In the genomic region with DNA sequence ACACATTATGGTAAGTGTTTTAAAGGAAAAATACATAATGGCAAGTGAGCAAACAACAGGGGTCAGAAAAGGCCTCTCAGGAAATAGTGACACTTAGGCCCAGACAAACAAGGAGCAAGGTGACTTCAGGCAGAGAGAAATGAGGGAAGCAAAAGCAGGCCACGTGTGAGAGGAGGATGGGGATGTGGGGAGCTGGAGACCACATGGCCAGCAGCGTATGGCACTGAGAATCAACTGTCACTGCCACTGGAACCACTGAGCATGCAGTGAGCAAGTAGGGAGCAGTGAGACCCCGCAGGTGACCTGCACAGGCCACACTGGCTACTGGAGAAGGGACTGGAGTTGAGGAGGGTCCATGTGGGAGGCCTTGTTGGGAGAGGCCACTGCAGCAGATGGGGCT, we compare ENCODE assay signal across 19 cellular contexts.
DNase-seq lines count a peak whose midpoint lies in the region; ATAC-seq, FAIRE-seq and TF ChIP-seq lines count a peak whose summit lies in the region.
"Had no signal": no experiment of that assay in that cellular context is flagged by ENCODE, and none has a peak within 500 bp of the region (broad histone marks: within the 10 kb centered on the region; RNA-seq: fewer than 3 reads in every experiment).

No MANE protein-coding gene starts in this region.

- H3K4me2 ChIP-seq in BLaER1 = peak overlapping the region; percentile 58
- no peak overlapping the region for H3K4me2 ChIP-seq in K562 (ENCODE audit: insufficient read depth, low read length)
- H3K4me2 ChIP-seq: GM23338, PC-9 had no signal

- ATAC-seq in GM18868 (IDR thresholded peaks at IDR 0.05; ENCODE audit: unreplicated experiment) = peak; percentile 6
- ATAC-seq in K562 = peak; percentile 4; the same call in 1 of the 3 replicates
- ATAC-seq: body of pancreas, GM23338 had no signal

- no peak for TF ChIP-seq EP300 in K562 (IDR thresholded peaks at IDR 0.05; ENCODE audit: low read length)

- H3K9ac ChIP-seq in BLaER1 (no peak overlapping the region), K562 (ENCODE audit: insufficient read depth in 1 of 2, low read depth in 2 of 2, low read length in 2 of 2) (peak overlapping the region in 1 of 2 experiments; percentile 77; a peak in 2 of 4 replicates)

- POLR2A ChIA-PET in K562 (lab: Yijun Ruan, JAX) = interaction anchor here (1.0 kb wide), 2 partner anchors 16 to 34 kb away, joined by 3 read pairs; no protein-coding TSS in a partner anchor

- H3K27ac ChIP-seq in BLaER1 (peak overlapping the region; percentile 12; the same call in 1 of the 2 replicates), K562 (ENCODE audit: extremely low read depth, low read depth, low read length) (no peak overlapping the region)
- H3K27ac ChIP-seq: body of pancreas, colonic mucosa, PC-9, prostate gland had no signal

- CTCF ChIA-PET in K562 (lab: Yijun Ruan, JAX; ENCODE audit: low intra/inter-chr PET ratio) = interaction anchor here (0.7 kb wide), 1 partner anchor 145 kb away, joined by 3 read pairs; no protein-coding TSS in a partner anchor

- TF ChIP-seq CTCF in K562 (IDR thresholded peaks at IDR 0.05 in 2 of 3, conservative IDR thresholded peaks at IDR 0.05 in 1 of 3; ENCODE audit: insufficient read depth in 2 of 3, low read depth in 1 of 3, low read length in 3 of 3) = no peak
- TF ChIP-seq CTCF in progenitor cell of endocrine pancreas (IDR thresholded peaks at IDR 0.05; ENCODE audit: unreplicated experiment) = no peak

- DNase-seq in K562 (ENCODE audit: extremely low read depth in 1 of 4, low spot score in 3 of 4) = no peak
- DNase-seq in progenitor cell of endocrine pancreas (ENCODE audit: low spot score, unreplicated experiment) = no peak
- DNase-seq in EL = no peak
- no peak for DNase-seq in ecto neural progenitor cell (ENCODE audit: low spot score)
- no peak for DNase-seq in NCI-H1417 treated with DMSO at 0.1 percent for 48 hours (lab: John Stamatoyannopoulos, UW)
- DNase-seq: body of pancreas, colonic mucosa, kidney, NCI-H1694 treated with DMSO at 0.1 percent for 48 hours, PC-9, T-helper 17 cell had no signal

- H3K9me1 ChIP-seq in K562 (ENCODE audit: control insufficient read depth, insufficient read depth, low read length) = no peaks in the 10 kb centered on the region

- peaks cover 10% of the 10 kb centered on the region for H3K9me3 Mint-ChIP-seq in progenitor cell of endocrine pancreas (ENCODE audit: low read depth)

- TF ChIP-seq POLR2A in K562 (conservative IDR thresholded peaks at IDR 0.05) = no peak

- H3K4me1 ChIP-seq in BLaER1 = peaks cover 34% of the 10 kb centered on the region
- H3K4me1 ChIP-seq in K562 (replicated peaks in 1 of 2; ENCODE audit: control insufficient read depth in 2 of 2, insufficient read depth in 2 of 2, low read length in 2 of 2) = peaks cover 11 to 41% of the 10 kb centered on the region in 2 experiments; a peak in 4 of 5 replicates
- H3K4me1 ChIP-seq: colonic mucosa, prostate gland had no signal

- H3K27me3 Mint-ChIP-seq in progenitor cell of endocrine pancreas = peaks cover 19% of the 10 kb centered on the region

- no TSS peak for BruUV-seq in K562 (replicated peaks; lab: Mats Ljungman, UMichigan)

- FAIRE-seq in K562 (lab: Jason Lieb, UNC) = no peak
- FAIRE-seq: kidney had no signal

- peaks cover 97% of the 10 kb centered on the region for H3K79me2 ChIP-seq in K562 (ENCODE audit: control insufficient read depth, insufficient read depth, low read length)

- peaks cover 39% of the 10 kb centered on the region for H3K9me3 ChIP-seq in BLaER1
- no peaks in the 10 kb centered on the region; the same call in 1 of the 2 replicates for H3K9me3 ChIP-seq in K562 (replicated peaks; ENCODE audit: control insufficient read depth, insufficient read depth, low read depth, low read length)
- H3K9me3 ChIP-seq: body of pancreas, colonic mucosa, prostate gland had no signal

- no peak for TF ChIP-seq RAD21 in K562 (CRISPR knock-in tag; conservative IDR thresholded peaks at IDR 0.05 in 1 of 2, IDR thresholded peaks at IDR 0.05 in 1 of 2)

- peak overlapping the region; percentile 30; the same call in 1 of the 2 replicates for H2AFZ ChIP-seq in K562 (ENCODE audit: low read depth, low read length)
- H2AFZ ChIP-seq: GM23338, PC-9 had no signal

- H3K27ac Mint-ChIP-seq in progenitor cell of endocrine pancreas = peak overlapping the region; percentile 26
- H3K27ac Mint-ChIP-seq: activated naive CD8-positive, alpha-beta T cell; activated T-helper 1 cell treated with anti-CD3 and anti-CD28 coated beads, Interleukin-12 subunit alpha, Interleukin-12 subunit beta, Interleukin-2, Interleukin-4 antibody, amounts not matched to agents 30 ng/mL and 10 ng/mL and 1 ng/mL, durations not matched to agents 14 hours and 24 hours and 36 hours; GM23338; T-helper 17 cell had no signal

- peaks cover 17% of the 10 kb centered on the region for H3K27me3 ChIP-seq in BLaER1
- H3K27me3 ChIP-seq in K562 (ENCODE audit: control insufficient read depth in 2 of 2, insufficient read depth in 2 of 2, low read length in 2 of 2) = no peaks in the 10 kb centered on the region
- H3K27me3 ChIP-seq: body of pancreas had no signal

- no peak overlapping the region for H3K4me3 ChIP-seq in BLaER1
- H3K4me3 ChIP-seq in K562 = no peak overlapping the region
- H3K4me3 ChIP-seq: body of pancreas, colonic mucosa, GM23338, PC-9, prostate gland had no signal

- H3K36me3 ChIP-seq in BLaER1 = no peaks in the 10 kb centered on the region
- peaks cover 9% of the 10 kb centered on the region; the same call in 1 of the 3 replicates for H3K36me3 ChIP-seq in K562 (ENCODE audit: control insufficient read depth, insufficient read depth, low read length)
- H3K36me3 ChIP-seq: colonic mucosa, prostate gland had no signal

- peaks cover 20% of the 10 kb centered on the region for H3K4me1 Mint-ChIP-seq in progenitor cell of endocrine pancreas (ENCODE audit: low read depth)
- H3K4me1 Mint-ChIP-seq: T-helper 17 cell had no signal

- H4K20me1 ChIP-seq in BLaER1 = no peaks in the 10 kb centered on the region
- no peaks in the 10 kb centered on the region for H4K20me1 ChIP-seq in K562 (replicated peaks; ENCODE audit: control insufficient read depth, insufficient read depth, low read length)

- intact Hi-C loops in K562 (cut with micrococcal nuclease) = no loop called here

- H3K36me3 Mint-ChIP-seq in progenitor cell of endocrine pancreas (ENCODE audit: insufficient read depth) = peaks cover 2% of the 10 kb centered on the region

- 57% methylated on average over 3 of the region's 3 CpGs for WGBS in K562 (ENCODE audit: insufficient coverage, low coverage, missing lambda C conversion rate)

- no peak overlapping the region for H3K4me3 Mint-ChIP-seq in progenitor cell of endocrine pancreas (ENCODE audit: low read depth)
- H3K4me3 Mint-ChIP-seq: activated naive CD8-positive, alpha-beta T cell; activated T-helper 1 cell treated with anti-CD3 and anti-CD28 coated beads, Interleukin-12 subunit alpha, Interleukin-12 subunit beta, Interleukin-2, Interleukin-4 antibody, amounts not matched to agents 30 ng/mL and 10 ng/mL and 1 ng/mL, durations not matched to agents 14 hours and 24 hours and 36 hours; GM23338; memory B cell; nephron; T-helper 17 cell had no signal

- in situ Hi-C loops in K562 (cut with MboI) = no loop called here

TF ChIP-seq in K562, 482 proteins besides CTCF, POLR2A, EP300 and RAD21:
- TF ChIP-seq, protein P1, sequence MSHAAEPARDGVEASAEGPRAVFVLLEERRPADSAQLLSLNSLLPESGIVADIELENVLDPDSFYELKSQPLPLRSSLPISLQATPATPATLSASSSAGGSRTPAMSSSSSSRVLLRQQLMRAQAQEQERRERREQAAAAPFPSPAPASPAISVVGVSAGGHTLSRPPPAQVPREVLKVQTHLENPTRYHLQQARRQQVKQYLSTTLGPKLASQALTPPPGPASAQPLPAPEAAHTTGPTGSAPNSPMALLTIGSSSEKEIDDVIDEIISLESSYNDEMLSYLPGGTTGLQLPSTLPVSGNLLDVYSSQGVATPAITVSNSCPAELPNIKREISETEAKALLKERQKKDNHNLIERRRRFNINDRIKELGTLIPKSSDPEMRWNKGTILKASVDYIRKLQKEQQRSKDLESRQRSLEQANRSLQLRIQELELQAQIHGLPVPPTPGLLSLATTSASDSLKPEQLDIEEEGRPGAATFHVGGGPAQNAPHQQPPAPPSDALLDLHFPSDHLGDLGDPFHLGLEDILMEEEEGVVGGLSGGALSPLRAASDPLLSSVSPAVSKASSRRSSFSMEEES (CRISPR knock-in tag; IDR thresholded peaks at IDR 0.05) = no peak
- TF ChIP-seq, protein P2, sequence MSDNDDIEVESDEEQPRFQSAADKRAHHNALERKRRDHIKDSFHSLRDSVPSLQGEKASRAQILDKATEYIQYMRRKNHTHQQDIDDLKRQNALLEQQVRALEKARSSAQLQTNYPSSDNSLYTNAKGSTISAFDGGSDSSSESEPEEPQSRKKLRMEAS (CRISPR knock-in tag; IDR thresholded peaks at IDR 0.05) = peak; percentile 54; the same call in 1 of the 2 replicates
